In the genomic region with DNA sequence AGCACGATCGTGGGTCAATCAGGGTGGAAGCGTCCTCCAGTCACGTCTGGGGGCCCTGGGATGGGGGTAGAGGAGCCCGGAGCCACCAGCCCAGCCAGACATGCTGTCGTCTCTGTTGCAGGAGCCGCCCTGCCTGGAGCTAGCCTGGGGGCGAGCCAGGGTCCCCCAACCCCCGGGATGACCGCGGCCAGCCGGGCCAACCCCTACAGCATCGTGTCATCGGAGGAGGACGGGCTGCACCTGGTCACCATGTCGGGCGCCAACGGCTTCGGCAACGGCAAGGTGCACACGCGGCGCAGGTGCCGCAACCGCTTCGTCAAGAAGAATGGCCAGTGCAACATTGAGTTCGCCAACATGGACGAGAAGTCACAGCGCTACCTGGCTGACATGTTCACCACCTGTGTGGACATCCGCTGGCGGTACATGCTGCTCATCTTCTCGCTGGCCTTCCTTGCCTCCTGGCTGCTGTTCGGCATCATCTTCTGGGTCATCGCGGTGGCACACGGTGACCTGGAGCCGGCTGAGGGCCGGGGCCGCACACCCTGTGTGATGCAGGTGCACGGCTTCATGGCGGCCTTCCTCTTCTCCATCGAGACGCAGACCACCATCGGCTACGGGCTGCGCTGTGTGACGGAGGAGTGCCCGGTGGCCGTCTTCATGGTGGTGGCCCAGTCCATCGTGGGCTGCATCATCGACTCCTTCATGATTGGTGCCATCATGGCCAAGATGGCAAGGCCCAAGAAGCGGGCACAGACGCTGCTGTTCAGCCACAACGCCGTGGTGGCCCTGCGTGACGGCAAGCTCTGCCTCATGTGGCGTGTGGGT, we compare ENCODE assay signal across 4 cellular contexts. TPM values are rescaled to one million over a fixed set of nuclear protein-coding genes. Genes with fewer than 3 reads are reported as not detected.
"Had no signal": no experiment of that assay in that cellular context is flagged by ENCODE, and none has a peak within 500 bp of the region (broad histone marks: within the 10 kb centered on the region; RNA-seq: fewer than 3 reads in every experiment).

No MANE protein-coding gene starts in this region.

RNA-seq across cellular contexts. Expression of a gene that starts 39.2 kb away (rescaled TPM):
- total RNA-seq: activated CD4-positive, alpha-beta memory T cell treated with anti-CD3 and anti-CD28 coated beads, Interleukin-2, amount 10 ng/mL, durations not matched to agents 7 days and 5 days; activated CD4-positive, alpha-beta T cell treated with anti-CD3 and anti-CD28 coated beads, Interleukin-2, amount 10 ng/mL, durations not matched to agents 7 days and 5 days; activated naive CD8-positive, alpha-beta T cell treated with anti-CD3 and anti-CD28 coated beads for 36 hours; T-helper 1 cell treated with Interleukin-12 subunit alpha and Interleukin-12 subunit beta and Interleukin-4 antibody, amounts not matched to agents 30 ng/mL and 1 ng/mL, for 36 hours had no signal
